ENCODE assay signal across 29 cellular contexts in genomic region chr18:5159080-5159479, GRCh38. TPM values are rescaled to one million over a fixed set of nuclear protein-coding genes. Genes with fewer than 3 reads are reported as not detected.
DNase-seq lines count a peak whose midpoint lies in the region; ATAC-seq lines count a peak whose summit lies in the region.
"Had no signal": no experiment of that assay in that cellular context is flagged by ENCODE, and none has a peak within 500 bp of the region (broad histone marks: within the 10 kb centered on the region; RNA-seq: fewer than 3 reads in every experiment).

No MANE protein-coding gene starts in this region.

- no peak overlapping the region for H2BK5ac ChIP-seq in mesendoderm (ENCODE audit: low read length)

- CTCF ChIA-PET in activated CD4-positive, alpha-beta T cell treated with anti-CD3 and anti-CD28 coated beads for 36 hours (lab: Charles Lee): interaction anchor here (0.6 to 1.2 kb wide), 3 partner anchors 56 to 253 kb away, joined by 3 read pairs; no protein-coding TSS in a partner anchor

- H2BK120ac ChIP-seq in mesendoderm (ENCODE audit: low read depth, low read length): no peak overlapping the region

- H3K4ac ChIP-seq in mesendoderm (ENCODE audit: low read depth, low read length): no peak overlapping the region

- H3K27me3 ChIP-seq in mesendoderm (ENCODE audit: insufficient read depth, low read length, poor library complexity): no peaks in the 10 kb centered on the region
- H3K27me3 ChIP-seq: adrenal gland, gastrocnemius medialis, pancreas, testis had no signal

- H3K4me2 ChIP-seq in mesendoderm (ENCODE audit: low read length): no peak overlapping the region
- H3K4me2 ChIP-seq: GM23338 had no signal

- no peaks in the 10 kb centered on the region for H3K27me3 Mint-ChIP-seq in activated CD4-positive, alpha-beta T cell treated with anti-CD3 and anti-CD28 coated beads for 36 hours
- H3K27me3 Mint-ChIP-seq in activated naive CD8-positive, alpha-beta T cell: no peaks in the 10 kb centered on the region
- H3K27me3 Mint-ChIP-seq: activated T-helper 17 cell treated with anti-CD3 and anti-CD28 coated beads, Interleukin-2, amount 50 U/mL, for 72 hours had no signal

- H3K9me3 Mint-ChIP-seq in activated CD4-positive, alpha-beta T cell treated with anti-CD3 and anti-CD28 coated beads for 36 hours (ENCODE audit: low read depth): no peaks in the 10 kb centered on the region
- no peaks in the 10 kb centered on the region for H3K9me3 Mint-ChIP-seq in activated naive CD8-positive, alpha-beta T cell (ENCODE audit: low read depth)
- H3K9me3 Mint-ChIP-seq: activated T-helper 17 cell treated with anti-CD3 and anti-CD28 coated beads, Interleukin-2, amount 50 U/mL, for 72 hours; brain; GM23338; T-helper 2 cell treated with Interferon-gamma antibody and Interleukin-4, amounts not matched to agents 5 μg/mL and 100 μg/mL, for 36 hours had no signal

- H4K5ac ChIP-seq in mesendoderm (ENCODE audit: low read length): no peak overlapping the region

- no peaks in the 10 kb centered on the region for H3K79me2 ChIP-seq in mesendoderm (ENCODE audit: control insufficient read depth, insufficient read depth, low read length)

- H3K4me3 Mint-ChIP-seq in activated CD4-positive, alpha-beta T cell treated with anti-CD3 and anti-CD28 coated beads for 36 hours: no peak overlapping the region
- peak overlapping the region; percentile 66 for H3K4me3 Mint-ChIP-seq in activated naive CD8-positive, alpha-beta T cell
- H3K4me3 Mint-ChIP-seq: activated T-helper 17 cell treated with anti-CD3 and anti-CD28 coated beads, Interleukin-2, amount 50 U/mL, for 72 hours; brain; GM23338; T-helper 2 cell treated with Interferon-gamma antibody and Interleukin-4, amounts not matched to agents 5 μg/mL and 100 μg/mL, for 36 hours had no signal

- H2BK15ac ChIP-seq in mesendoderm (replicated peaks; ENCODE audit: low read depth): no peak overlapping the region

- H3K4me1 ChIP-seq in mesendoderm (ENCODE audit: control insufficient read depth, low read depth, low read length): no peaks in the 10 kb centered on the region
- H3K4me1 ChIP-seq: adrenal gland, gastrocnemius medialis, pancreas, testis had no signal

- no peak overlapping the region for H3K27ac ChIP-seq in mesendoderm (ENCODE audit: low read depth, low read length)
- H3K27ac ChIP-seq: adrenal gland, gastrocnemius medialis, pancreas, testis had no signal

- no peak for DNase-seq in activated CD4-positive, alpha-beta T cell treated with anti-CD3 and anti-CD28 coated beads for 36 hours
- no peak for DNase-seq in activated CD4-positive, alpha-beta T cell treated with anti-CD3 and anti-CD28 coated beads for 1 hour
- DNase-seq in stimulated activated naive CD4-positive, alpha-beta T cell (lab: John Stamatoyannopoulos, UW): peak; percentile 2 to 77 (median 50)
- no peak for DNase-seq in stimulated activated naive CD4-positive, alpha-beta T cell treated with Interleukin-2 at 50 U/mL for 16 hours (lab: John Stamatoyannopoulos, UW)
- no peak for DNase-seq in mesendoderm
- DNase-seq: adrenal gland; DMS153; dorsolateral prefrontal cortex; gastrocnemius medialis; Kasumi-1; mucosa of descending colon; NCI-H1694; NCI-H510A; pancreas; small intestine; stimulated activated CD4-positive, alpha-beta T cell treated with anti-CD3 and anti-CD28 coated beads, Interleukin-1b, Interleukin-23, amount 100 ng/mL, for 48 hours; testis had no signal

- H3K36me3 Mint-ChIP-seq in activated CD4-positive, alpha-beta T cell treated with anti-CD3 and anti-CD28 coated beads for 36 hours (ENCODE audit: low read depth): no peaks in the 10 kb centered on the region
- no peaks in the 10 kb centered on the region for H3K36me3 Mint-ChIP-seq in activated naive CD8-positive, alpha-beta T cell
- H3K36me3 Mint-ChIP-seq: brain had no signal

- no peak overlapping the region for H4K8ac ChIP-seq in mesendoderm (ENCODE audit: low read depth, low read length)

- H3K27ac Mint-ChIP-seq in activated CD4-positive, alpha-beta T cell treated with anti-CD3 and anti-CD28 coated beads for 36 hours: peak overlapping the region; percentile 85
- H3K27ac Mint-ChIP-seq in activated naive CD8-positive, alpha-beta T cell: peak overlapping the region; percentile 97
- H3K27ac Mint-ChIP-seq: activated T-helper 17 cell treated with anti-CD3 and anti-CD28 coated beads, Interleukin-2, amount 50 U/mL, for 72 hours; GM23338; T-helper 2 cell treated with Interferon-gamma antibody and Interleukin-4, amounts not matched to agents 5 μg/mL and 100 μg/mL, for 36 hours had no signal

- no peak overlapping the region for H3K56ac ChIP-seq in mesendoderm (ENCODE audit: low read length)

- POLR2A ChIA-PET in activated CD4-positive, alpha-beta T cell treated with anti-CD3 and anti-CD28 coated beads for 36 hours (lab: Charles Lee): interaction anchor here (1.5 kb wide), 1 partner anchor 135 kb away, joined by 6 read pairs; no protein-coding TSS in a partner anchor

- peaks cover 32% of the 10 kb centered on the region for H3K4me1 Mint-ChIP-seq in activated CD4-positive, alpha-beta T cell treated with anti-CD3 and anti-CD28 coated beads for 36 hours
- peaks cover 39% of the 10 kb centered on the region for H3K4me1 Mint-ChIP-seq in activated naive CD8-positive, alpha-beta T cell (ENCODE audit: low read depth)
- H3K4me1 Mint-ChIP-seq: activated T-helper 17 cell treated with anti-CD3 and anti-CD28 coated beads, Interleukin-2, amount 50 U/mL, for 72 hours had no signal

- peak; percentile 73 for ATAC-seq in activated CD4-positive, alpha-beta T cell treated with anti-CD3 and anti-CD28 coated beads for 36 hours
- ATAC-seq in HG03139 (IDR thresholded peaks at IDR 0.05; ENCODE audit: unreplicated experiment) (no peak), HG03520 (IDR thresholded peaks at IDR 0.05; ENCODE audit: unreplicated experiment) (no peak)
- ATAC-seq: activated T-helper 17 cell treated with anti-CD3 and anti-CD28 coated beads, Interleukin-2, amount 50 U/mL, for 72 hours; gastrocnemius medialis; GM23338; HepG2; mucosa of descending colon; pancreas; SK-N-SH treated with all-trans-retinoic acid at 6 μM for 48 hours had no signal

- no peak overlapping the region for H3K9ac ChIP-seq in mesendoderm (ENCODE audit: low read length)

- no peak overlapping the region for H3K4me3 ChIP-seq in mesendoderm (ENCODE audit: low read length)
- H3K4me3 ChIP-seq: adrenal gland, dorsolateral prefrontal cortex, gastrocnemius medialis, GM23338, lung, mucosa of descending colon, pancreas, testis had no signal

- H3K18ac ChIP-seq in mesendoderm (ENCODE audit: low read length): no peak overlapping the region

- H2AK5ac ChIP-seq in mesendoderm (ENCODE audit: low read length): no peak overlapping the region

- no peaks in the 10 kb centered on the region for H3K36me3 ChIP-seq in mesendoderm (ENCODE audit: control insufficient read depth, insufficient read depth, low read length)
- H3K36me3 ChIP-seq: adrenal gland, gastrocnemius medialis, pancreas had no signal

- intact Hi-C loops in activated CD4-positive, alpha-beta T cell treated with anti-CD3 and anti-CD28 coated beads for 36 hours (cut with DNase I, micrococcal nuclease): loop anchor here in 1 of 2 experiments (5.0 kb wide), 1 partner anchor 78 kb away; no protein-coding TSS in a partner anchor

- no peak overlapping the region for H3K23ac ChIP-seq in mesendoderm (ENCODE audit: low read length)

- WGBS in mesendoderm (ENCODE audit: extremely low coverage, insufficient coverage, low lambda C conversion rate): no CpG with 5 or more reads among the region's 3 CpGs

- no peaks in the 10 kb centered on the region for H3K79me1 ChIP-seq in mesendoderm (ENCODE audit: low read length)

RNA-seq across cellular contexts. Expression of gene AKAIN1, which starts 38.0 kb away (rescaled TPM):
- not detected for total RNA-seq in activated CD4-positive, alpha-beta T cell treated with anti-CD3 and anti-CD28 coated beads for 36 hours
- polyA plus RNA-seq in mesendoderm (2013, experiment 1 of 2): not detected
- not detected for polyA plus RNA-seq in mesendoderm (2013, experiment 2 of 2)
- total RNA-seq: A172; activated T-helper 17 cell treated with anti-CD3 and anti-CD28 coated beads, Interleukin-2, amount 50 U/mL, for 72 hours; gastrocnemius medialis; GM23338; HepG2; lung; mucosa of descending colon; testis had no signal
- polyA plus RNA-seq: GM23338, HepG2, lung, neural cell had no signal

Comparison
In these comparisons a context has a peak if more than half of its experiments do, and no peak if none do; other contexts are left out.
1. DNase-seq: peak in stimulated activated naive CD4-positive, alpha-beta T cell (6 of 6); none in activated CD4-positive, alpha-beta T cell treated with anti-CD3 and anti-CD28 coated beads for 36 hours (single experiment), activated CD4-positive, alpha-beta T cell treated with anti-CD3 and anti-CD28 coated beads for 1 hour (single experiment), stimulated activated naive CD4-positive, alpha-beta T cell treated with Interleukin-2 at 50 U/mL for 16 hours (single experiment) and mesendoderm (single experiment).